In genomic region chr7:99974681-99975080, GRCh38 we compare ENCODE assay signal across 35 cellular contexts. TPM values are rescaled to one million over a fixed set of nuclear protein-coding genes. Genes with fewer than 3 reads are reported as not detected.
"Had no signal": no experiment of that assay in that cellular context is flagged by ENCODE, and none has a peak within 500 bp of the region (broad histone marks: within the 10 kb centered on the region; RNA-seq: fewer than 3 reads in every experiment).

No MANE protein-coding gene starts in this region.

- H3K4me3 Mint-ChIP-seq: activated B cell treated with CpG ODN at 0.5 μM for 24 hours; activated CD4-positive, alpha-beta memory T cell treated with anti-CD3 and anti-CD28 coated beads for 36 hours; activated naive CD4-positive, alpha-beta T cell treated with anti-CD3 and anti-CD28 coated beads, Interleukin-2, amount 10 ng/mL, durations not matched to agents 7 days and 5 days; activated naive CD8-positive, alpha-beta T cell; activated naive CD8-positive, alpha-beta T cell treated with anti-CD3 and anti-CD28 coated beads, Interleukin-2, amount 50 U/mL, for 24 hours; activated T-cell treated with anti-CD3 and anti-CD28 coated beads, Interleukin-2, amount 50 U/mL, for 4 hours; activated T-helper 1 cell treated with anti-CD3 and anti-CD28 coated beads, Interleukin-12 subunit alpha, Interleukin-12 subunit beta, Interleukin-2, Interleukin-4 antibody, amounts not matched to agents 30 ng/mL and 10 ng/mL and 1 ng/mL, durations not matched to agents 14 hours and 24 hours and 36 hours had no signal

- H3K27me3 ChIP-seq: brain microvascular endothelial cell, cardiac muscle cell had no signal

- H3K36me3 Mint-ChIP-seq: activated CD4-positive, alpha-beta memory T cell treated with anti-CD3 and anti-CD28 coated beads for 36 hours; activated naive CD4-positive, alpha-beta T cell treated with anti-CD3 and anti-CD28 coated beads, Interleukin-2, amount 10 ng/mL, durations not matched to agents 7 days and 5 days; activated naive CD8-positive, alpha-beta T cell had no signal

- H3K36me3 ChIP-seq: brain microvascular endothelial cell, cardiac muscle cell had no signal

- H3K27me3 Mint-ChIP-seq: activated CD4-positive, alpha-beta memory T cell treated with anti-CD3 and anti-CD28 coated beads for 36 hours had no signal

- H3K4me1 Mint-ChIP-seq: activated B cell treated with CpG ODN at 0.5 μM for 24 hours; activated naive CD4-positive, alpha-beta T cell treated with anti-CD3 and anti-CD28 coated beads, Interleukin-2, amount 10 ng/mL, durations not matched to agents 7 days and 5 days; activated naive CD8-positive, alpha-beta T cell treated with anti-CD3 and anti-CD28 coated beads, Interleukin-2, amount 50 U/mL, for 24 hours had no signal

- ATAC-seq: activated naive CD8-positive, alpha-beta T cell treated with anti-CD3 and anti-CD28 coated beads, Interleukin-2, amount 50 U/mL, for 24 hours; activated T-cell treated with anti-CD3 and anti-CD28 coated beads, Interleukin-2, amount 50 U/mL, for 4 hours had no signal

- DNase-seq: activated B cell treated with CpG ODN at 0.5 μM for 24 hours; activated CD4-positive, alpha-beta memory T cell treated with anti-CD3 and anti-CD28 coated beads for 36 hours; activated CD4-positive, alpha-beta T cell treated with anti-CD3 and anti-CD28 coated beads for 4 hours; activated CD4-positive, alpha-beta T cell treated with anti-CD3 and anti-CD28 coated beads, Interleukin-2, amount 50 U/mL, for 1 hour; activated CD4-positive, CD25-positive, alpha-beta regulatory T cell treated with anti-CD3 and anti-CD28 coated beads, Interleukin-2, amount 50 U/mL, for 72 hours; activated CD8-positive, alpha-beta memory T cell treated with anti-CD3 and anti-CD28 coated beads, Interleukin-2, amount 50 U/mL, for 4 hours; activated effector memory CD4-positive, alpha-beta T cell treated with Interleukin-2 at 50 U/mL for 16 hours; activated naive CD4-positive, alpha-beta T cell treated with anti-CD3 and anti-CD28 coated beads, Interleukin-2, amount 10 ng/mL, durations not matched to agents 7 days and 5 days; activated naive CD8-positive, alpha-beta T cell treated with anti-CD3 and anti-CD28 coated beads, Interleukin-2, amount 50 U/mL, for 24 hours; activated T-cell treated with anti-CD3 and anti-CD28 coated beads for 4 hours; activated T-cell treated with anti-CD3 and anti-CD28 coated beads, Interleukin-2, amount 50 U/mL, for 4 hours; amniotic stem cell; aorta; brain microvascular endothelial cell; Karpas-422; NCI-H1048; NCI-H1105 treated with DMSO at 0.1 percent for 48 hours; NCI-H1436; NCI-H1694; NCI-H2029; NCI-H345; NCI-H524 treated with DMSO at 0.1 percent for 48 hours; NCI-H748 treated with DMSO at 0.1 percent for 48 hours; Right ventricle myocardium superior; SW 1271; T-helper 1 cell; T-helper 2 cell; T-helper 9 cell had no signal

- H3K9me3 Mint-ChIP-seq: activated B cell treated with CpG ODN at 0.5 μM for 24 hours; activated CD4-positive, alpha-beta memory T cell treated with anti-CD3 and anti-CD28 coated beads for 36 hours; activated naive CD4-positive, alpha-beta T cell treated with anti-CD3 and anti-CD28 coated beads, Interleukin-2, amount 10 ng/mL, durations not matched to agents 7 days and 5 days; activated naive CD8-positive, alpha-beta T cell treated with anti-CD3 and anti-CD28 coated beads, Interleukin-2, amount 50 U/mL, for 24 hours; activated T-cell treated with anti-CD3 and anti-CD28 coated beads, Interleukin-2, amount 50 U/mL, for 4 hours; activated T-helper 1 cell treated with anti-CD3 and anti-CD28 coated beads, Interleukin-12 subunit alpha, Interleukin-12 subunit beta, Interleukin-2, Interleukin-4 antibody, amounts not matched to agents 30 ng/mL and 10 ng/mL and 1 ng/mL, durations not matched to agents 14 hours and 24 hours and 36 hours had no signal

- H3K4me3 ChIP-seq: cardiac muscle cell had no signal

- H3K27ac ChIP-seq: brain microvascular endothelial cell, cardiac muscle cell, VCaP had no signal

- H3K27ac Mint-ChIP-seq: activated B cell treated with CpG ODN at 0.5 μM for 24 hours; activated CD4-positive, alpha-beta memory T cell treated with anti-CD3 and anti-CD28 coated beads for 36 hours; activated naive CD4-positive, alpha-beta T cell treated with anti-CD3 and anti-CD28 coated beads, Interleukin-2, amount 10 ng/mL, durations not matched to agents 7 days and 5 days; activated naive CD8-positive, alpha-beta T cell; activated naive CD8-positive, alpha-beta T cell treated with anti-CD3 and anti-CD28 coated beads, Interleukin-2, amount 50 U/mL, for 24 hours; activated T-helper 1 cell treated with anti-CD3 and anti-CD28 coated beads, Interleukin-12 subunit alpha, Interleukin-12 subunit beta, Interleukin-2, Interleukin-4 antibody, amounts not matched to agents 30 ng/mL and 10 ng/mL and 1 ng/mL, durations not matched to agents 14 hours and 24 hours and 36 hours had no signal

RNA-seq across cellular contexts. Expression of gene AZGP1, which starts 1.1 kb away (rescaled TPM):
- total RNA-seq: activated B cell treated with CpG ODN at 0.5 μM for 24 hours; activated CD4-positive, alpha-beta memory T cell treated with anti-CD3 and anti-CD28 coated beads for 36 hours; activated T-helper 1 cell treated with anti-CD3 and anti-CD28 coated beads, Interleukin-12 subunit alpha, Interleukin-12 subunit beta, Interleukin-2, Interleukin-4 antibody, amounts not matched to agents 30 ng/mL and 10 ng/mL and 1 ng/mL, durations not matched to agents 14 hours and 24 hours and 36 hours; cardiac muscle cell; NCI-H460 had no signal
- polyA plus RNA-seq: cardiac muscle cell had no signal

RNA-seq across cellular contexts. Expression of gene GJC3, which starts 45.3 kb away (rescaled TPM):
- total RNA-seq: activated B cell treated with CpG ODN at 0.5 μM for 24 hours, cardiac muscle cell, MCF 10A, NCI-H460, OCI-LY7 had no signal
- polyA plus RNA-seq: aorta, cardiac muscle cell had no signal
